ENCODE assay signal across 9 cellular contexts in genomic region chr12:79932393-79932792, GRCh38. TPM values are rescaled to one million over a fixed set of nuclear protein-coding genes. Genes with fewer than 3 reads are reported as not detected.
DNase-seq lines count a peak whose midpoint lies in the region; ATAC-seq and TF ChIP-seq lines count a peak whose summit lies in the region.
"Had no signal": no experiment of that assay in that cellular context is flagged by ENCODE, and none has a peak within 500 bp of the region (broad histone marks: within the 10 kb centered on the region; RNA-seq: fewer than 3 reads in every experiment).

No MANE protein-coding gene starts in this region.

- H3K9ac ChIP-seq in OCI-LY3 (ENCODE audit: low read length) = no peak overlapping the region
- H3K9ac ChIP-seq in duodenal mucosa (ENCODE audit: low read depth in 1 of 2, low read length in 2 of 2) = peak overlapping the region in 1 of 2 donors; percentile 13

- H3K4me1 Mint-ChIP-seq in CD8-positive, alpha-beta memory T cell = peaks cover 60 to 75% (median 71%) of the 10 kb centered on the region in 3 donors

- H3K79me2 ChIP-seq in OCI-LY3 (ENCODE audit: low read length) = peaks cover 80% of the 10 kb centered on the region

- H3K4me3 ChIP-seq in CD8-positive, alpha-beta memory T cell (ENCODE audit: low read length) = peak overlapping the region; percentile 75
- peak overlapping the region; percentile 96; the same call in 1 of the 2 replicates for H3K4me3 ChIP-seq in OCI-LY3 (ENCODE audit: low read length)
- peak overlapping the region; percentile 33 to 98 for H3K4me3 ChIP-seq in duodenal mucosa (ENCODE audit: low read depth in 1 of 2, low read length in 2 of 2)
- H3K4me3 ChIP-seq in neutrophil (ENCODE audit: low read depth in 1 of 2, low read length in 1 of 2) = peak overlapping the region; percentile 84 to 96

- CTCF ChIA-PET in CD8-positive, alpha-beta memory T cell (lab: Charles Lee) = no interaction called here

- H2AFZ ChIP-seq in OCI-LY3 (ENCODE audit: low read depth, low read length) = no peak overlapping the region

- ATAC-seq in GM18868 (IDR thresholded peaks at IDR 0.05; ENCODE audit: unreplicated experiment) (no peak), HG03135 (IDR thresholded peaks at IDR 0.05; ENCODE audit: unreplicated experiment) (no peak)

- no peaks in the 10 kb centered on the region for H3K9me3 ChIP-seq in CD8-positive, alpha-beta memory T cell (ENCODE audit: low read length)
- H3K9me3 ChIP-seq in OCI-LY3 (ENCODE audit: insufficient read depth, low read length) (no peaks in the 10 kb centered on the region), duodenal mucosa (ENCODE audit: control insufficient read depth in 1 of 2, low read length in 2 of 2) (no peaks in the 10 kb centered on the region), neutrophil (no peaks in the 10 kb centered on the region)

- H3K9me3 Mint-ChIP-seq in CD8-positive, alpha-beta memory T cell = no peaks in the 10 kb centered on the region

- H3K27ac Mint-ChIP-seq in CD8-positive, alpha-beta memory T cell = peak overlapping the region in 7 of 8 donors; percentile 30 to 98 (median 71)

- peaks cover 0 to 3% of the 10 kb centered on the region in 2 donors for H3K27me3 Mint-ChIP-seq in CD8-positive, alpha-beta memory T cell

- no peak for DNase-seq in CD8-positive, alpha-beta memory T cell
- DNase-seq in NCI-H146 treated with DMSO at 0.1 percent for 48 hours (lab: John Stamatoyannopoulos, UW; ENCODE audit: unreplicated experiment) (no peak), GF-D8 (lab: John Stamatoyannopoulos, UW) (no peak)
- DNase-seq: hippocampal formation had no signal

- H3K4me1 ChIP-seq in CD8-positive, alpha-beta memory T cell (ENCODE audit: insufficient read depth, low read length) = peaks cover 48% of the 10 kb centered on the region
- peaks cover 30% of the 10 kb centered on the region for H3K4me1 ChIP-seq in OCI-LY3 (ENCODE audit: low read length)
- H3K4me1 ChIP-seq in duodenal mucosa (ENCODE audit: control insufficient read depth in 1 of 2, insufficient read depth in 2 of 2, low read length in 2 of 2) = peaks cover 17 to 22% of the 10 kb centered on the region in 2 donors
- peaks cover 79 to 86% of the 10 kb centered on the region in 2 experiments for H3K4me1 ChIP-seq in neutrophil (ENCODE audit: control insufficient read depth in 1 of 2, insufficient read depth in 1 of 2, low read depth in 1 of 2, low read length in 1 of 2)

- H3K27ac ChIP-seq in CD8-positive, alpha-beta memory T cell (ENCODE audit: low read depth, low read length) = peak overlapping the region; percentile 85
- H3K27ac ChIP-seq in OCI-LY3 (ENCODE audit: low read length) (no peak overlapping the region), duodenal mucosa (ENCODE audit: low read depth, low read length) (no peak overlapping the region), neutrophil (peak overlapping the region; percentile 99)

- POLR2A ChIA-PET in CD8-positive, alpha-beta memory T cell (lab: Charles Lee) = interaction anchor here (0.6 kb wide), 1 partner anchor 202 kb away, joined by 3 read pairs; no protein-coding TSS in a partner anchor

- H3K36me3 Mint-ChIP-seq in CD8-positive, alpha-beta memory T cell = peaks cover 0 to 22% (median 0%) of the 10 kb centered on the region in 3 donors

- TF ChIP-seq CTCF in OCI-LY3 (IDR thresholded peaks at IDR 0.05; ENCODE audit: low read depth, low read length) (no peak), neutrophil (IDR thresholded peaks at IDR 0.05) (no peak)

- peaks cover 55% of the 10 kb centered on the region for H4K20me1 ChIP-seq in OCI-LY3 (ENCODE audit: insufficient read depth, low read length)

- H3K4me3 Mint-ChIP-seq in CD8-positive, alpha-beta memory T cell = peak overlapping the region; percentile 99 to 100 (median 99)

- H3K36me3 ChIP-seq in CD8-positive, alpha-beta memory T cell (ENCODE audit: insufficient read depth, low read length) = no peaks in the 10 kb centered on the region
- H3K36me3 ChIP-seq in OCI-LY3 (replicated peaks; ENCODE audit: low read depth, low read length) (no peaks in the 10 kb centered on the region), duodenal mucosa (ENCODE audit: control insufficient read depth in 1 of 2, insufficient read depth in 2 of 2, low read length in 2 of 2) (no peaks in the 10 kb centered on the region), neutrophil (peaks cover 5% of the 10 kb centered on the region)

- H3K4me2 ChIP-seq in OCI-LY3 (ENCODE audit: low read length) = peak overlapping the region; percentile 87

- H3K27me3 ChIP-seq in CD8-positive, alpha-beta memory T cell (ENCODE audit: insufficient read depth, low read length, poor library complexity, severe bottlenecking) = no peaks in the 10 kb centered on the region
- no peaks in the 10 kb centered on the region for H3K27me3 ChIP-seq in OCI-LY3 (ENCODE audit: low read depth, low read length)
- H3K27me3 ChIP-seq in duodenal mucosa (ENCODE audit: control insufficient read depth in 1 of 2, insufficient read depth in 2 of 2, low read length in 2 of 2) = no peaks in the 10 kb centered on the region
- H3K27me3 ChIP-seq in neutrophil = no peaks in the 10 kb centered on the region

RNA-seq across cellular contexts. Expression of gene PPP1R12A, which starts 2.5 kb away (rescaled TPM):
- 10 to 100 TPM; 72.1 to 80.4 TPM for total RNA-seq in CD8-positive, alpha-beta memory T cell
- polyA plus RNA-seq in CD8-positive, alpha-beta memory T cell = 140 TPM

Comparison
In these comparisons a context has a peak if more than half of its experiments do, and no peak if none do; other contexts are left out.
1. H3K27ac ChIP-seq: peak in CD8-positive, alpha-beta memory T cell (single experiment) and neutrophil (single experiment); none in OCI-LY3 (single experiment) and duodenal mucosa (single experiment).
2. Peak in every context shown above with its lines, with median percentiles within 50 percentile points of each other: H3K4me3 ChIP-seq.